Comparison of ENCODE assay signal across 12 cellular contexts in genomic region chr5:83965431-83965830, GRCh38.
"Had no signal": no experiment of that assay in that cellular context is flagged by ENCODE, and none has a peak within 500 bp of the region (broad histone marks: within the 10 kb centered on the region; RNA-seq: fewer than 3 reads in every experiment).

No MANE protein-coding gene starts in this region.

- H3K4me3 ChIP-seq: right atrium auricular region, transverse colon had no signal

- ATAC-seq: activated CD8-positive, alpha-beta T cell treated with anti-CD3 and anti-CD28 coated beads, Interleukin-2, amount 10 ng/mL, durations not matched to agents 7 days and 5 days; stimulated activated effector memory CD8-positive, alpha-beta T cell treated with anti-CD3 and anti-CD28 coated beads, Interleukin-12 subunit alpha, Interleukin-12 subunit beta, amount 100 ng/mL, for 72 hours had no signal

- DNase-seq: activated CD4-positive, alpha-beta T cell treated with anti-CD3 and anti-CD28 coated beads for 48 hours; activated CD8-positive, alpha-beta memory T cell treated with anti-CD3 and anti-CD28 coated beads, Interleukin-2, amount 50 U/mL, for 48 hours; activated CD8-positive, alpha-beta T cell treated with anti-CD3 and anti-CD28 coated beads, Interleukin-2, amount 10 ng/mL, durations not matched to agents 7 days and 5 days; activated naive CD4-positive, alpha-beta T cell; erythroblast; hypothalamus; midbrain; small intestine; transverse colon; WERI-Rb-1 had no signal
